1 cellular context compared by ENCODE assay signal in genomic region chr16:4176794-4177438, GRCh38.
TF ChIP-seq lines count a peak whose summit lies in the region.

No MANE protein-coding gene starts in this region.

TF ChIP-seq in HepG2, 621 proteins besides CTCF, POLR2A, EP300 and RAD21 (continued from another document):
- no peak for TF ChIP-seq ZBTB4 (CRISPR knock-in tag; IDR thresholded peaks at IDR 0.05; ENCODE audit: borderline replicate concordance)
- TF ChIP-seq REXO4 (CRISPR knock-in tag; IDR thresholded peaks at IDR 0.05; ENCODE audit: borderline replicate concordance), result no peak
- 0 out of 2 replicates have a peak, but pooled peaks have one; percentile 16 for TF ChIP-seq HNF4G (IDR thresholded peaks at IDR 0.05; ENCODE audit: borderline replicate concordance, low read depth, low read length)
- TF ChIP-seq HNF4G (CRISPR knock-in tag; IDR thresholded peaks at IDR 0.05; ENCODE audit: borderline replicate concordance, low read depth), result no peak
- no peak for TF ChIP-seq NR0B2 (CRISPR knock-in tag; IDR thresholded peaks at IDR 0.05)
- TF ChIP-seq MYC (CRISPR knock-in tag; IDR thresholded peaks at IDR 0.05; ENCODE audit: borderline replicate concordance), result no peak
- TF ChIP-seq AKAP8 (CRISPR knock-in tag; IDR thresholded peaks at IDR 0.05), result no peak
- no peak for TF ChIP-seq HCFC1 (IDR thresholded peaks at IDR 0.05; ENCODE audit: low read depth, low read length)
- TF ChIP-seq ETS1 (CRISPR knock-in tag; IDR thresholded peaks at IDR 0.05), result no peak
- no peak for TF ChIP-seq TSC22D2 (CRISPR knock-in tag; IDR thresholded peaks at IDR 0.05; ENCODE audit: borderline replicate concordance)
- no peak for TF ChIP-seq KLF15 (CRISPR knock-in tag; IDR thresholded peaks at IDR 0.05; ENCODE audit: borderline replicate concordance)
- no peak for TF ChIP-seq ZBTB42 (CRISPR knock-in tag; IDR thresholded peaks at IDR 0.05)
- no peak for TF ChIP-seq PAWR (CRISPR knock-in tag; IDR thresholded peaks at IDR 0.05; ENCODE audit: borderline replicate concordance)
- no peak for TF ChIP-seq ZNF530 (CRISPR knock-in tag; IDR thresholded peaks at IDR 0.05; ENCODE audit: low read depth)
- TF ChIP-seq HNRNPH1 (optimal IDR thresholded peaks at IDR 0.05; ENCODE audit: low read depth, low read length), result no peak
- peak; percentile 87 for TF ChIP-seq ZNF263 (CRISPR knock-in tag; IDR thresholded peaks at IDR 0.05)
